ENCODE assay signal across 2 cellular contexts in genomic region chr21:34889287-34889536, GRCh38.
TF ChIP-seq lines count a peak whose summit lies in the region.

No MANE protein-coding gene starts in this region.

TF ChIP-seq in A549, 52 proteins besides CTCF, POLR2A, EP300 and RAD21 (continued from another document):
- TF ChIP-seq RNF2 (IDR thresholded peaks at IDR 0.05; ENCODE audit: borderline replicate concordance, low read depth) = no peak
- TF ChIP-seq, protein P1, sequence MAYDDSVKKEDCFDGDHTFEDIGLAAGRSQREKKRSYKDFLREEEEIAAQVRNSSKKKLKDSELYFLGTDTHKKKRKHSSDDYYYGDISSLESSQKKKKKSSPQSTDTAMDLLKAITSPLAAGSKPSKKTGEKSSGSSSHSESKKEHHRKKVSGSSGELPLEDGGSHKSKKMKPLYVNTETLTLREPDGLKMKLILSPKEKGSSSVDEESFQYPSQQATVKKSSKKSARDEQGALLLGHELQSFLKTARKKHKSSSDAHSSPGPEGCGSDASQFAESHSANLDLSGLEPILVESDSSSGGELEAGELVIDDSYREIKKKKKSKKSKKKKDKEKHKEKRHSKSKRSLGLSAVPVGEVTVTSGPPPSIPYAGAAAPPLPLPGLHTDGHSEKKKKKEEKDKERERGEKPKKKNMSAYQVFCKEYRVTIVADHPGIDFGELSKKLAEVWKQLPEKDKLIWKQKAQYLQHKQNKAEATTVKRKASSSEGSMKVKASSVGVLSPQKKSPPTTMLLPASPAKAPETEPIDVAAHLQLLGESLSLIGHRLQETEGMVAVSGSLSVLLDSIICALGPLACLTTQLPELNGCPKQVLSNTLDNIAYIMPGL (CRISPR knock-in tag; IDR thresholded peaks at IDR 0.05; ENCODE audit: borderline replicate concordance) = no peak
- TF ChIP-seq FOXS1 (CRISPR knock-in tag; IDR thresholded peaks at IDR 0.05) = no peak
- no peak for TF ChIP-seq E2F6 (IDR thresholded peaks at IDR 0.05; ENCODE audit: borderline replicate concordance, low read depth)

TF ChIP-seq in IMR-90, 13 proteins besides CTCF, POLR2A, EP300 and RAD21 (continued from another document):
- no peak for TF ChIP-seq ELK1 (IDR thresholded peaks at IDR 0.05; ENCODE audit: borderline replicate concordance, low read depth, low read length)
- TF ChIP-seq RFX5 (IDR thresholded peaks at IDR 0.05; ENCODE audit: low read depth, low read length) = no peak
- TF ChIP-seq MAZ (IDR thresholded peaks at IDR 0.05; ENCODE audit: borderline replicate concordance, low read depth, low read length) = no peak
- no peak for TF ChIP-seq SMC3 (IDR thresholded peaks at IDR 0.05; ENCODE audit: low read depth, low read length)
- TF ChIP-seq CHD1 (IDR thresholded peaks at IDR 0.05; ENCODE audit: low read depth, low read length) = no peak
- no peak for TF ChIP-seq MXI1 (IDR thresholded peaks at IDR 0.05; ENCODE audit: borderline replicate concordance, low read depth, low read length)
- no peak for TF ChIP-seq MAFK (IDR thresholded peaks at IDR 0.05; ENCODE audit: low read depth, low read length)
- no peak for TF ChIP-seq FOS (IDR thresholded peaks at IDR 0.05; ENCODE audit: low read depth, low read length)
- no peak; the same call in 1 of the 2 replicates for TF ChIP-seq BHLHE40 (IDR thresholded peaks at IDR 0.05; ENCODE audit: low read depth, low read length)
- TF ChIP-seq, protein P2, sequence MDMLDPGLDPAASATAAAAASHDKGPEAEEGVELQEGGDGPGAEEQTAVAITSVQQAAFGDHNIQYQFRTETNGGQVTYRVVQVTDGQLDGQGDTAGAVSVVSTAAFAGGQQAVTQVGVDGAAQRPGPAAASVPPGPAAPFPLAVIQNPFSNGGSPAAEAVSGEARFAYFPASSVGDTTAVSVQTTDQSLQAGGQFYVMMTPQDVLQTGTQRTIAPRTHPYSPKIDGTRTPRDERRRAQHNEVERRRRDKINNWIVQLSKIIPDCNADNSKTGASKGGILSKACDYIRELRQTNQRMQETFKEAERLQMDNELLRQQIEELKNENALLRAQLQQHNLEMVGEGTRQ (IDR thresholded peaks at IDR 0.05; ENCODE audit: low read depth, low read length) = no peak
